Comparison of ENCODE assay signal across 24 cellular contexts in genomic region chr7:157799076-157799685, GRCh38.
"Had no signal": no experiment of that assay in that cellular context is flagged by ENCODE, and none has a peak within 500 bp of the region (broad histone marks: within the 10 kb centered on the region; RNA-seq: fewer than 3 reads in every experiment).

No MANE protein-coding gene starts in this region.

- H3K4me1 ChIP-seq: SJCRH30 had no signal

- DNase-seq: activated CD4-positive, alpha-beta memory T cell treated with anti-CD3 and anti-CD28 coated beads for 36 hours; activated CD4-positive, alpha-beta T cell treated with anti-CD3 and anti-CD28 coated beads, Interleukin-2, amount 10 ng/mL, durations not matched to agents 7 days and 5 days; activated CD4-positive, CD25-positive, alpha-beta regulatory T cell; activated CD8-positive, alpha-beta memory T cell treated with anti-CD3 and anti-CD28 coated beads for 24 hours; activated gamma-delta T cell; activated naive CD4-positive, alpha-beta T cell treated with anti-CD3 and anti-CD28 coated beads for 36 hours; activated T-cell treated with anti-CD3 and anti-CD28 coated beads, Interleukin-2, amount 50 U/mL, for 48 hours; caudate nucleus; Karpas-422; MM.1S; NCI-H1105; NCI-H1436; NCI-H1694 treated with DMSO at 0.1 percent for 48 hours; NCI-H2029 treated with DMSO at 0.1 percent for 48 hours; NCI-H345; NCI-H510A; NCI-H526 treated with DMSO at 0.1 percent for 48 hours; NCI-H82; SJCRH30; SK-N-SH; T-helper 1 cell had no signal

- H3K36me3 ChIP-seq: SJCRH30 had no signal

- ATAC-seq: activated T-helper 17 cell treated with anti-CD3 and anti-CD28 coated beads, Interleukin-2, amount 50 U/mL, for 72 hours had no signal

- H3K4me3 ChIP-seq: SJCRH30 had no signal

- H3K27ac ChIP-seq: SJCRH30, VCaP had no signal

- H3K27ac Mint-ChIP-seq: activated CD4-positive, alpha-beta memory T cell treated with anti-CD3 and anti-CD28 coated beads for 36 hours; activated CD4-positive, alpha-beta T cell treated with anti-CD3 and anti-CD28 coated beads, Interleukin-2, amount 10 ng/mL, durations not matched to agents 7 days and 5 days; activated naive CD4-positive, alpha-beta T cell treated with anti-CD3 and anti-CD28 coated beads for 36 hours; activated naive CD8-positive, alpha-beta T cell; activated T-helper 17 cell treated with anti-CD3 and anti-CD28 coated beads, Interleukin-2, amount 50 U/mL, for 72 hours had no signal

- H3K4me3 Mint-ChIP-seq: activated CD4-positive, alpha-beta memory T cell treated with anti-CD3 and anti-CD28 coated beads for 36 hours; activated CD4-positive, alpha-beta T cell treated with anti-CD3 and anti-CD28 coated beads, Interleukin-2, amount 10 ng/mL, durations not matched to agents 7 days and 5 days; activated naive CD4-positive, alpha-beta T cell treated with anti-CD3 and anti-CD28 coated beads for 36 hours; activated naive CD8-positive, alpha-beta T cell; activated T-helper 17 cell treated with anti-CD3 and anti-CD28 coated beads, Interleukin-2, amount 50 U/mL, for 72 hours had no signal

- H3K4me1 Mint-ChIP-seq: activated CD4-positive, alpha-beta T cell treated with anti-CD3 and anti-CD28 coated beads, Interleukin-2, amount 10 ng/mL, durations not matched to agents 7 days and 5 days had no signal

- H3K9me3 Mint-ChIP-seq: activated CD4-positive, alpha-beta memory T cell treated with anti-CD3 and anti-CD28 coated beads for 36 hours; activated CD4-positive, alpha-beta T cell treated with anti-CD3 and anti-CD28 coated beads, Interleukin-2, amount 10 ng/mL, durations not matched to agents 7 days and 5 days; activated naive CD4-positive, alpha-beta T cell treated with anti-CD3 and anti-CD28 coated beads for 36 hours; activated T-helper 17 cell treated with anti-CD3 and anti-CD28 coated beads, Interleukin-2, amount 50 U/mL, for 72 hours had no signal

- H3K36me3 Mint-ChIP-seq: activated CD4-positive, alpha-beta memory T cell treated with anti-CD3 and anti-CD28 coated beads for 36 hours; activated naive CD8-positive, alpha-beta T cell had no signal

- H3K9me3 ChIP-seq: SJCRH30, SK-N-SH had no signal

- H3K27me3 Mint-ChIP-seq: activated CD4-positive, alpha-beta T cell treated with anti-CD3 and anti-CD28 coated beads, Interleukin-2, amount 10 ng/mL, durations not matched to agents 7 days and 5 days had no signal
